In the genomic region with DNA sequence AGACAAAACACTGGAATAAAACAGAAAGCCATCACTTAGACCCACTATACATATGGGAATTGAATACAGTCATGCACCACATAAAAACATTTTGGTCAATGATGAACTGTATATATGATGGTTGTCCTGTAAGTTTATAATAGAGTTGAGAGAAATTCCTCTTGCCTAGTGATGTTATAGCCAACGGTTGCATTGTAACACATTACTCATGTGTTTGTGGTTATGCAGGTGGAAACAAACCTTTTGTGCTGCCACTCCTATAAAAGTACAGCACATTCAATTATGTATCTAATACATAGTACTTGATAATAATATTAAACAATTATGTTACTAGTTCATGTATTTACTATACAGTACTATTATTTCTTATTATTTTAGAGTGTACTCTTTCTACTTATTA, we compare ENCODE assay signal across 34 cellular contexts.
"Had no signal": no experiment of that assay in that cellular context is flagged by ENCODE, and none has a peak within 500 bp of the region (broad histone marks: within the 10 kb centered on the region; RNA-seq: fewer than 3 reads in every experiment).

No MANE protein-coding gene starts in this region.

- H3K4me1 ChIP-seq: adrenal gland, body of pancreas, breast epithelium had no signal

- DNase-seq: activated B cell treated with CpG ODN at 0.5 μM for 24 hours; activated CD4-positive, alpha-beta memory T cell treated with anti-CD3 and anti-CD28 coated beads for 36 hours; activated CD4-positive, alpha-beta T cell treated with anti-CD3 and anti-CD28 coated beads for 4 hours; activated CD4-positive, alpha-beta T cell treated with anti-CD3 and anti-CD28 coated beads, Interleukin-2, amount 10 ng/mL, durations not matched to agents 24 days and 14 days; activated CD4-positive, alpha-beta T cell treated with anti-CD3 and anti-CD28 coated beads, Interleukin-2, amount 50 U/mL, for 1 hour; activated CD4-positive, alpha-beta T cell treated with anti-CD3 and anti-CD28 coated beads, Interleukin-2, amount 50 U/mL, for 4 hours; activated CD4-positive, CD25-positive, alpha-beta regulatory T cell treated with anti-CD3 and anti-CD28 coated beads, Interleukin-2, amount 50 U/mL, for 72 hours; activated CD8-positive, alpha-beta memory T cell treated with anti-CD3 and anti-CD28 coated beads, Interleukin-2, amount 50 U/mL, for 4 hours; activated CD8-positive, alpha-beta T cell treated with anti-CD3 and anti-CD28 coated beads for 36 hours; activated effector memory CD4-positive, alpha-beta T cell treated with anti-CD3 and anti-CD28 coated beads, Interleukin-2, amount 50 U/mL, for 16 hours; activated gamma-delta T cell treated with Interleukin-2 at 50 U/mL for 16 hours; activated naive CD4-positive, alpha-beta T cell; activated naive CD4-positive, alpha-beta T cell treated with anti-CD3 and anti-CD28 coated beads for 36 hours; activated naive CD4-positive, alpha-beta T cell treated with anti-CD3 and anti-CD28 coated beads, Interleukin-2, amount 50 U/mL, for 16 hours; activated naive CD8-positive, alpha-beta T cell treated with anti-CD3 and anti-CD28 coated beads for 36 hours; activated T-cell treated with anti-CD3 and anti-CD28 coated beads for 4 hours; activated T-cell treated with anti-CD3 and anti-CD28 coated beads, Interleukin-2, amount 50 U/mL, for 1 hour; activated T-cell treated with anti-CD3 and anti-CD28 coated beads, Interleukin-2, amount 50 U/mL, for 4 hours; activated T-cell treated with anti-CD3 and anti-CD28 coated beads, Interleukin-2, amount 50 U/mL, for 72 hours; adrenal gland; amniotic stem cell; aorta; body of pancreas; brain microvascular endothelial cell; caudate nucleus; cerebellar nuclear complex; T-helper 1 cell; T-helper 2 cell; T-helper 9 cell had no signal

- H3K36me3 ChIP-seq: adrenal gland, brain microvascular endothelial cell, breast epithelium, cardiac muscle cell had no signal

- H3K9me3 ChIP-seq: adrenal gland, body of pancreas, breast epithelium had no signal

- ATAC-seq: activated CD8-positive, alpha-beta T cell treated with anti-CD3 and anti-CD28 coated beads for 36 hours; activated naive CD4-positive, alpha-beta T cell treated with anti-CD3 and anti-CD28 coated beads, Interleukin-2, amount 50 U/mL, for 72 hours; activated T-cell treated with anti-CD3 and anti-CD28 coated beads, Interleukin-2, amount 50 U/mL, for 4 hours; activated T-cell treated with anti-CD3 and anti-CD28 coated beads, Interleukin-2, amount 50 U/mL, for 72 hours; activated T-helper 17 cell treated with anti-CD3 and anti-CD28 coated beads, Interleukin-2, amount 50 U/mL, for 72 hours; body of pancreas had no signal

- H3K27me3 ChIP-seq: adrenal gland, body of pancreas, brain microvascular endothelial cell, breast epithelium, cardiac muscle cell had no signal

- H3K27ac ChIP-seq: adrenal gland, body of pancreas, brain microvascular endothelial cell, breast epithelium, cardiac muscle cell, VCaP had no signal

- H3K4me3 ChIP-seq: adrenal gland, body of pancreas, breast epithelium, cardiac muscle cell had no signal
